Comparison of ENCODE assay signal across 15 cellular contexts in the genomic region with DNA sequence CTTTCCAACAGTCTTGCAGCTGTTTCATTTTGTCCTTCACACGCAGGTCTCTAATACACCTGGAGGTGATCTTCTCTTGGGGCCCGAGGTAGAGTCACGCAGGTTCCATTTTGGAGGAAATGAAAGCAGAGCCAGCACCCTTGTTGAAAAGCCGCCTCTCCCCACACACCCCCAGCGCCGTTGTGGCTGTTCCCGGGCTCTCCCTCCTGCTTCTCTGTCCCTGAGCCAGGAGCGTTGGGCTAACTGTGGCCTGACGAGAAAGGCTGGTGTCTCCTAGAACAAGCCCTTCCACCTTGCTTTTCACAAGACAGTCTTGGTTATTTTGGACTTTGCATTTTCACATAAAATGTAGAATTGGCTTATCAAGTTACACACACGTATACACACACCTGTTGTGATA. TPM values are rescaled to one million over a fixed set of nuclear protein-coding genes. Genes with fewer than 3 reads are reported as not detected.
DNase-seq lines count a peak whose midpoint lies in the region; ATAC-seq and TF ChIP-seq lines count a peak whose summit lies in the region.
"Had no signal": no experiment of that assay in that cellular context is flagged by ENCODE, and none has a peak within 500 bp of the region (broad histone marks: within the 10 kb centered on the region; RNA-seq: fewer than 3 reads in every experiment).

No MANE protein-coding gene starts in this region.

- no peaks in the 10 kb centered on the region for H3K27me3 ChIP-seq in left ventricle myocardium inferior (ENCODE audit: low read depth)

- no peaks in the 10 kb centered on the region for H3K9me3 ChIP-seq in left ventricle myocardium inferior (replicated peaks)

- peaks cover 11% of the 10 kb centered on the region for H3K4me1 ChIP-seq in left ventricle myocardium inferior

- DNase-seq in cardiac septum (ENCODE audit: low spot score), result peak; percentile 56
- no peak for DNase-seq in left ventricle myocardium inferior
- peak; percentile 44 for DNase-seq in islet precursor cell
- DNase-seq in sciatic nerve (ENCODE audit: low spot score), result peak; percentile 42
- no peak for DNase-seq in left lobe of liver (ENCODE audit: low spot score)
- DNase-seq: CD4-positive, CD25-positive, alpha-beta regulatory T cell; DMS53; HFFc6; NCI-H1048; NCI-H146; NCI-H2081; NCI-H510A treated with DMSO at 0.1 percent for 48 hours had no signal

- peaks cover 6% of the 10 kb centered on the region for H3K36me3 ChIP-seq in left ventricle myocardium inferior

- no peak for ATAC-seq in sciatic nerve
- ATAC-seq in GM21447 (IDR thresholded peaks at IDR 0.05; ENCODE audit: unreplicated experiment), result no peak
- ATAC-seq in left lobe of liver, result no peak
- no peak for ATAC-seq in HG03280 (IDR thresholded peaks at IDR 0.05; ENCODE audit: unreplicated experiment)

- no peak overlapping the region for H3K4me3 ChIP-seq in left ventricle myocardium inferior

- intact Hi-C loops in cardiac septum (cut with DNase I), result no loop called here
- intact Hi-C loops in left ventricle myocardium inferior (cut with micrococcal nuclease), result no loop called here
- intact Hi-C loops in sciatic nerve (cut with DNase I), result no loop called here

- no peak for TF ChIP-seq CTCF in left ventricle myocardium inferior (IDR thresholded peaks at IDR 0.05; ENCODE audit: borderline replicate concordance)

- H3K27ac ChIP-seq in left ventricle myocardium inferior (replicated peaks), result no peak overlapping the region
- H3K27ac ChIP-seq: KMS-11 had no signal

RNA-seq across cellular contexts. Expression of a gene that starts 16.3 kb away (rescaled TPM):
- total RNA-seq in cardiac septum, result 9.7 TPM
- total RNA-seq in left ventricle myocardium inferior, result 6.1 TPM
- total RNA-seq in sciatic nerve, result 148 TPM
- 34.9 TPM for total RNA-seq in left lobe of liver

Comparison
In these comparisons a context has a peak if more than half of its experiments do, and no peak if none do; other contexts are left out.
1. DNase-seq: peak in cardiac septum (single experiment), islet precursor cell (single experiment) and sciatic nerve (single experiment); none in left ventricle myocardium inferior (single experiment) and left lobe of liver (single experiment).